ENCODE assay signal across 1 cellular context in genomic region chr1:246032111-246032551, GRCh38.
TF ChIP-seq lines count a peak whose summit lies in the region.

No MANE protein-coding gene starts in this region.

TF ChIP-seq in SK-N-SH, 30 proteins besides CTCF, POLR2A, EP300 and RAD21 (continued from another document):
- no peak for TF ChIP-seq REST (IDR thresholded peaks at IDR 0.05; ENCODE audit: low read depth, low read length)
- no peak for TF ChIP-seq EZH2phosphoT487 (IDR thresholded peaks at IDR 0.05; ENCODE audit: borderline replicate concordance, low read depth)
- peak; percentile 53; the same call in 1 of the 2 replicates for TF ChIP-seq RCOR1 (IDR thresholded peaks at IDR 0.05; ENCODE audit: low read length)
- no peak for TF ChIP-seq MEF2A (IDR thresholded peaks at IDR 0.05; ENCODE audit: borderline replicate concordance, low read depth)
- TF ChIP-seq GATA2 (CRISPR knock-in tag; IDR thresholded peaks at IDR 0.05): peak; percentile 82
- peak; percentile 30 for TF ChIP-seq CHD2 (IDR thresholded peaks at IDR 0.05; ENCODE audit: low read length, partially characterized antibody)
- no peak for TF ChIP-seq USF2 (IDR thresholded peaks at IDR 0.05; ENCODE audit: borderline replicate concordance, low read depth, low read length)
- TF ChIP-seq, protein P1, sequence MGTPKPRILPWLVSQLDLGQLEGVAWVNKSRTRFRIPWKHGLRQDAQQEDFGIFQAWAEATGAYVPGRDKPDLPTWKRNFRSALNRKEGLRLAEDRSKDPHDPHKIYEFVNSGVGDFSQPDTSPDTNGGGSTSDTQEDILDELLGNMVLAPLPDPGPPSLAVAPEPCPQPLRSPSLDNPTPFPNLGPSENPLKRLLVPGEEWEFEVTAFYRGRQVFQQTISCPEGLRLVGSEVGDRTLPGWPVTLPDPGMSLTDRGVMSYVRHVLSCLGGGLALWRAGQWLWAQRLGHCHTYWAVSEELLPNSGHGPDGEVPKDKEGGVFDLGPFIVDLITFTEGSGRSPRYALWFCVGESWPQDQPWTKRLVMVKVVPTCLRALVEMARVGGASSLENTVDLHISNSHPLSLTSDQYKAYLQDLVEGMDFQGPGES (IDR thresholded peaks at IDR 0.05; ENCODE audit: low read depth, low read length): no peak
- TF ChIP-seq, protein P2, sequence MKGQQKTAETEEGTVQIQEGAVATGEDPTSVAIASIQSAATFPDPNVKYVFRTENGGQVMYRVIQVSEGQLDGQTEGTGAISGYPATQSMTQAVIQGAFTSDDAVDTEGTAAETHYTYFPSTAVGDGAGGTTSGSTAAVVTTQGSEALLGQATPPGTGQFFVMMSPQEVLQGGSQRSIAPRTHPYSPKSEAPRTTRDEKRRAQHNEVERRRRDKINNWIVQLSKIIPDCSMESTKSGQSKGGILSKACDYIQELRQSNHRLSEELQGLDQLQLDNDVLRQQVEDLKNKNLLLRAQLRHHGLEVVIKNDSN (IDR thresholded peaks at IDR 0.05; ENCODE audit: borderline replicate concordance, low read depth): no peak
- no peak for TF ChIP-seq SMC3 (IDR thresholded peaks at IDR 0.05; ENCODE audit: low read depth, low read length)
- TF ChIP-seq, protein P3, sequence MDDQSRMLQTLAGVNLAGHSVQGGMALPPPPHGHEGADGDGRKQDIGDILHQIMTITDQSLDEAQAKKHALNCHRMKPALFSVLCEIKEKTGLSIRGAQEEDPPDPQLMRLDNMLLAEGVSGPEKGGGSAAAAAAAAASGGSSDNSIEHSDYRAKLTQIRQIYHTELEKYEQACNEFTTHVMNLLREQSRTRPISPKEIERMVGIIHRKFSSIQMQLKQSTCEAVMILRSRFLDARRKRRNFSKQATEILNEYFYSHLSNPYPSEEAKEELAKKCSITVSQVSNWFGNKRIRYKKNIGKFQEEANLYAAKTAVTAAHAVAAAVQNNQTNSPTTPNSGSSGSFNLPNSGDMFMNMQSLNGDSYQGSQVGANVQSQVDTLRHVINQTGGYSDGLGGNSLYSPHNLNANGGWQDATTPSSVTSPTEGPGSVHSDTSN (IDR thresholded peaks at IDR 0.05): no peak
- TF ChIP-seq TEAD4 (IDR thresholded peaks at IDR 0.05; ENCODE audit: borderline replicate concordance, insufficient read depth): no peak
- TF ChIP-seq POLR2AphosphoS5 (IDR thresholded peaks at IDR 0.05; ENCODE audit: low read depth, low read length): no peak
- TF ChIP-seq RFX5 (IDR thresholded peaks at IDR 0.05; ENCODE audit: low read length): no peak
- no peak for TF ChIP-seq NRF1 (IDR thresholded peaks at IDR 0.05; ENCODE audit: low read depth, low read length)
- no peak for TF ChIP-seq TCF12 (IDR thresholded peaks at IDR 0.05)
- TF ChIP-seq TAF1 (IDR thresholded peaks at IDR 0.05; ENCODE audit: borderline replicate concordance, low read depth, low read length): no peak
- TF ChIP-seq JUND (IDR thresholded peaks at IDR 0.05): no peak
TF ChIP-seq in SK-N-SH: peak in this region for 3.
